ENCODE assay signal across 1 cellular context in the genomic region with DNA sequence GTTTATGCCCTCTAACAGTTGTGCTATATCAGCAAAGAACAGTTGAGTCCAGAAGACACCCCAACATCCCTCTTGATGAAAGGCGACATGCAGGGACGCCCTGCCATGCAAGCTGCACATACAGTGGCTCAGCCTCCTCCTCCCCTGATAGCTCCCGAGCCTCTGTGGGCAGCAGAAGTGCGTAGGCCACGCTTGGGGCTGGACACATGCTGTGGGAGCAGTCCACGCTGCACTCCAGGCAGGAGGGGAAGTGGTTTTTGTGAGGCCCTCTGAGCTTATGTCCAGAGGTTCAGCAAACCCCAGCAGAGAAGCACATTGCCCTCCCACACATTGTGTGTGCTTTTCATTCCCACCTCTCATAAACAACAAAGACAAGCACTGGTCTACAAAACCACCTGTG.
TF ChIP-seq lines count a peak whose summit lies in the region.

No MANE protein-coding gene starts in this region.

TF ChIP-seq in HepG2, 621 proteins besides CTCF, POLR2A, EP300 and RAD21 (continued from another document):
- TF ChIP-seq, protein P1, sequence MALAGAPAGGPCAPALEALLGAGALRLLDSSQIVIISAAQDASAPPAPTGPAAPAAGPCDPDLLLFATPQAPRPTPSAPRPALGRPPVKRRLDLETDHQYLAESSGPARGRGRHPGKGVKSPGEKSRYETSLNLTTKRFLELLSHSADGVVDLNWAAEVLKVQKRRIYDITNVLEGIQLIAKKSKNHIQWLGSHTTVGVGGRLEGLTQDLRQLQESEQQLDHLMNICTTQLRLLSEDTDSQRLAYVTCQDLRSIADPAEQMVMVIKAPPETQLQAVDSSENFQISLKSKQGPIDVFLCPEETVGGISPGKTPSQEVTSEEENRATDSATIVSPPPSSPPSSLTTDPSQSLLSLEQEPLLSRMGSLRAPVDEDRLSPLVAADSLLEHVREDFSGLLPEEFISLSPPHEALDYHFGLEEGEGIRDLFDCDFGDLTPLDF (CRISPR knock-in tag; IDR thresholded peaks at IDR 0.05): no peak
- TF ChIP-seq ZNF724P (CRISPR knock-in tag; IDR thresholded peaks at IDR 0.05; ENCODE audit: borderline replicate concordance): no peak
- no peak for TF ChIP-seq FOXA1 (IDR thresholded peaks at IDR 0.05)
- TF ChIP-seq FOXA1 (CRISPR knock-in tag; IDR thresholded peaks at IDR 0.05): no peak
- no peak for TF ChIP-seq ZBTB1 (CRISPR knock-in tag; IDR thresholded peaks at IDR 0.05; ENCODE audit: borderline replicate concordance)
- TF ChIP-seq, protein P2, sequence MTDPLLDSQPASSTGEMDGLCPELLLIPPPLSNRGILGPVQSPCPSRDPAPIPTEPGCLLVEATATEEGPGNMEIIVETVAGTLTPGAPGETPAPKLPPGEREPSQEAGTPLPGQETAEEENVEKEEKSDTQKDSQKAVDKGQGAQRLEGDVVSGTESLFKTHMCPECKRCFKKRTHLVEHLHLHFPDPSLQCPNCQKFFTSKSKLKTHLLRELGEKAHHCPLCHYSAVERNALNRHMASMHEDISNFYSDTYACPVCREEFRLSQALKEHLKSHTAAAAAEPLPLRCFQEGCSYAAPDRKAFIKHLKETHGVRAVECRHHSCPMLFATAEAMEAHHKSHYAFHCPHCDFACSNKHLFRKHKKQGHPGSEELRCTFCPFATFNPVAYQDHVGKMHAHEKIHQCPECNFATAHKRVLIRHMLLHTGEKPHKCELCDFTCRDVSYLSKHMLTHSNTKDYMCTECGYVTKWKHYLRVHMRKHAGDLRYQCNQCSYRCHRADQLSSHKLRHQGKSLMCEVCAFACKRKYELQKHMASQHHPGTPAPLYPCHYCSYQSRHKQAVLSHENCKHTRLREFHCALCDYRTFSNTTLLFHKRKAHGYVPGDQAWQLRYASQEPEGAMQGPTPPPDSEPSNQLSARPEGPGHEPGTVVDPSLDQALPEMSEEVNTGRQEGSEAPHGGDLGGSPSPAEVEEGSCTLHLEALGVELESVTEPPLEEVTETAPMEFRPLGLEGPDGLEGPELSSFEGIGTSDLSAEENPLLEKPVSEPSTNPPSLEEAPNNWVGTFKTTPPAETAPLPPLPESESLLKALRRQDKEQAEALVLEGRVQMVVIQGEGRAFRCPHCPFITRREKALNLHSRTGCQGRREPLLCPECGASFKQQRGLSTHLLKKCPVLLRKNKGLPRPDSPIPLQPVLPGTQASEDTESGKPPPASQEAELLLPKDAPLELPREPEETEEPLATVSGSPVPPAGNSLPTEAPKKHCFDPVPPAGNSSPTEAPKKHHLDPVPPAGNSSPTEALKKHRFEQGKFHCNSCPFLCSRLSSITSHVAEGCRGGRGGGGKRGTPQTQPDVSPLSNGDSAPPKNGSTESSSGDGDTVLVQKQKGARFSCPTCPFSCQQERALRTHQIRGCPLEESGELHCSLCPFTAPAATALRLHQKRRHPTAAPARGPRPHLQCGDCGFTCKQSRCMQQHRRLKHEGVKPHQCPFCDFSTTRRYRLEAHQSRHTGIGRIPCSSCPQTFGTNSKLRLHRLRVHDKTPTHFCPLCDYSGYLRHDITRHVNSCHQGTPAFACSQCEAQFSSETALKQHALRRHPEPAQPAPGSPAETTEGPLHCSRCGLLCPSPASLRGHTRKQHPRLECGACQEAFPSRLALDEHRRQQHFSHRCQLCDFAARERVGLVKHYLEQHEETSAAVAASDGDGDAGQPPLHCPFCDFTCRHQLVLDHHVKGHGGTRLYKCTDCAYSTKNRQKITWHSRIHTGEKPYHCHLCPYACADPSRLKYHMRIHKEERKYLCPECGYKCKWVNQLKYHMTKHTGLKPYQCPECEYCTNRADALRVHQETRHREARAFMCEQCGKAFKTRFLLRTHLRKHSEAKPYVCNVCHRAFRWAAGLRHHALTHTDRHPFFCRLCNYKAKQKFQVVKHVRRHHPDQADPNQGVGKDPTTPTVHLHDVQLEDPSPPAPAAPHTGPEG (CRISPR knock-in tag; IDR thresholded peaks at IDR 0.05): no peak
- no peak for TF ChIP-seq ZKSCAN5 (CRISPR knock-in tag; IDR thresholded peaks at IDR 0.05)
- TF ChIP-seq, protein P3, sequence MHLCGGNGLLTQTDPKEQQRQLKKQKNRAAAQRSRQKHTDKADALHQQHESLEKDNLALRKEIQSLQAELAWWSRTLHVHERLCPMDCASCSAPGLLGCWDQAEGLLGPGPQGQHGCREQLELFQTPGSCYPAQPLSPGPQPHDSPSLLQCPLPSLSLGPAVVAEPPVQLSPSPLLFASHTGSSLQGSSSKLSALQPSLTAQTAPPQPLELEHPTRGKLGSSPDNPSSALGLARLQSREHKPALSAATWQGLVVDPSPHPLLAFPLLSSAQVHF (CRISPR knock-in tag; IDR thresholded peaks at IDR 0.05): no peak
- TF ChIP-seq PHF5A (CRISPR knock-in tag; IDR thresholded peaks at IDR 0.05; ENCODE audit: low read depth, unreplicated experiment): no peak
- TF ChIP-seq ADNP (CRISPR knock-in tag; IDR thresholded peaks at IDR 0.05): no peak
TF ChIP-seq in HepG2: peak in this region for 0.
